In the genomic region with DNA sequence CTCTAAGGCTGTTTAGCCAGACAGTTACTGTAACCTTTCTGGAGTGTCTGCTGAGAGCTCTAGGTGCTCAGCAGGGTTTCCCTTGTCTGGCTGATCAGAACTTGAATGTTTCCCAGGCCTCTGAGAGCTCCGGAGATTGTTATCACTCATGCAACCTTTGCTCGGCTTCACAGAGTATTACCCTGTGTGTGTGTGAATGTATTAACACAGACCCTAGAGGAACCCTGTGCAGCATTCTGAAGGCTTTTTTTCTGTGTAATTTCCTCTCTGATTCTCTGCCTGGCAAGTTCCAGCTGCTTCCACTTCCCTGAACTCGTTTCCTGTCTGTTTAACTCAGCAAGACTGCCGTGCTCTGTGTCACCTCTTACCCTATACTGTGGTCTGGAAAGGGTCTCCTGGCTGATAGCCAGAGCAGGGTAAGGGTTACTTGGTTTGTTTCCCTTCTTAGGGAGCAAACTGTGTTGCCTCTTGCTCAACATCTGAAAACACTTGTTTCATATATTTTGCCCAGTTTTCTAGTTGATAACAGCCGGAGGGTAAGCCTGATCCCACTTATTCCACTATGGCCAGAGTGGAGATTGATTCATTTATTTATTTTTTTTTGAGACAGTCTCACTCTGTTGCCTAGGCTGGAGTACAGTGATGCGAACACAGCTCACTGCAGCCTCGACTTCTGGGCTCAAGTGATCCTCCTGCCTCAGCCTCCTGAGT, we compare ENCODE assay signal across 8 cellular contexts. TPM values are rescaled to one million over a fixed set of nuclear protein-coding genes. Genes with fewer than 3 reads are reported as not detected.
A peak's percentile ranks its signal among the peaks of the same experiment; 100 is the strongest.
DNase-seq lines count a peak whose midpoint lies in the region; ATAC-seq and TF ChIP-seq lines count a peak whose summit lies in the region.

No MANE protein-coding gene starts in this region.

- H3K4me1 Mint-ChIP-seq in endothelial cell (ENCODE audit: unreplicated experiment), result peaks cover 29% of the 10 kb centered on the region
- H3K4me1 Mint-ChIP-seq in progenitor cell of endocrine pancreas (ENCODE audit: low read depth), result peaks cover 12% of the 10 kb centered on the region

- H3K27ac Mint-ChIP-seq in endothelial cell (ENCODE audit: unreplicated experiment), result peak overlapping the region; percentile 99
- H3K27ac Mint-ChIP-seq in progenitor cell of endocrine pancreas, result peak overlapping the region; percentile 6

- no peak overlapping the region for H3K4me3 Mint-ChIP-seq in endothelial cell (ENCODE audit: unreplicated experiment)
- no peak overlapping the region for H3K4me3 Mint-ChIP-seq in progenitor cell of endocrine pancreas (ENCODE audit: low read depth)

- no peaks in the 10 kb centered on the region for H3K9me3 Mint-ChIP-seq in endothelial cell (ENCODE audit: unreplicated experiment)
- no peaks in the 10 kb centered on the region for H3K9me3 Mint-ChIP-seq in progenitor cell of endocrine pancreas (ENCODE audit: low read depth)

- ATAC-seq in GM19035 (IDR thresholded peaks at IDR 0.05; ENCODE audit: unreplicated experiment), result no peak

- H3K4me3 ChIP-seq in SJCRH30, result no peak overlapping the region

- no peaks in the 10 kb centered on the region; the same call in 1 of the 2 replicates for H3K4me1 ChIP-seq in SJCRH30

- H3K9me3 ChIP-seq in SJCRH30 (replicated peaks), result no peaks in the 10 kb centered on the region

- H3K36me3 ChIP-seq in SJCRH30, result 0 out of 2 replicates have a peak, but pooled peaks cover 3% of the 10 kb centered on the region

- H3K27me3 Mint-ChIP-seq in endothelial cell (ENCODE audit: unreplicated experiment), result peaks cover 2% of the 10 kb centered on the region
- H3K27me3 Mint-ChIP-seq in progenitor cell of endocrine pancreas, result no peaks in the 10 kb centered on the region

- no peak overlapping the region for H3K27ac ChIP-seq in SJCRH30

- TF ChIP-seq CTCF in endothelial cell (IDR thresholded peaks at IDR 0.05; ENCODE audit: unreplicated experiment) (no peak), progenitor cell of endocrine pancreas (IDR thresholded peaks at IDR 0.05; ENCODE audit: unreplicated experiment) (no peak)

- DNase-seq in EL, result peak; percentile 36
- DNase-seq in NOMO-1 (lab: John Stamatoyannopoulos, UW; ENCODE audit: unreplicated experiment in 2 of 2), result peak; percentile 70 to 88
- DNase-seq in endothelial cell (ENCODE audit: low spot score), result peak; percentile 54
- DNase-seq in progenitor cell of endocrine pancreas (ENCODE audit: low spot score, unreplicated experiment), result no peak
- no peak for DNase-seq in SJCRH30
- no peak for DNase-seq in AG20443 (ENCODE audit: low spot score)
- no peak for DNase-seq in stimulated activated CD4-positive, alpha-beta T cell treated with anti-CD3 and anti-CD28 coated beads, Interleukin-12 subunit alpha, Interleukin-12 subunit beta, amount 100 ng/mL, for 4 hours

- H3K36me3 Mint-ChIP-seq in endothelial cell (ENCODE audit: low read depth, unreplicated experiment), result peaks cover 11% of the 10 kb centered on the region
- H3K36me3 Mint-ChIP-seq in progenitor cell of endocrine pancreas (ENCODE audit: insufficient read depth), result peaks cover 16% of the 10 kb centered on the region

- no peaks in the 10 kb centered on the region for H3K27me3 ChIP-seq in SJCRH30

RNA-seq across cellular contexts. Expression of a gene that starts 21.7 kb away (rescaled TPM):
- total RNA-seq in endothelial cell (ENCODE audit: unreplicated experiment) (42.8 TPM), progenitor cell of endocrine pancreas (60.0 and 70.5 TPM in 2 replicates)
- 34.7 and 39.5 TPM in 2 replicates for total RNA-seq in SJCRH30 (2014; rRNA removed; shearing (Covaris generic))

RNA-seq across cellular contexts. Expression of a gene that starts 21.8 kb away (rescaled TPM):
- total RNA-seq in endothelial cell (ENCODE audit: unreplicated experiment) (20.0 TPM), progenitor cell of endocrine pancreas (23.9 and 25.9 TPM in 2 replicates)
- 7.9 and 11.5 TPM in 2 replicates for total RNA-seq in SJCRH30 (2014; rRNA removed; shearing (Covaris generic))

Comparison
In these comparisons a context has a peak if more than half of its experiments do, and no peak if none do; other contexts are left out.
1. DNase-seq: peak in EL (single experiment), NOMO-1 (2 of 2) and endothelial cell (single experiment); none in progenitor cell of endocrine pancreas (single experiment), SJCRH30 (0 of 2), AG20443 (single experiment) and stimulated activated CD4-positive, alpha-beta T cell treated with anti-CD3 and anti-CD28 coated beads, Interleukin-12 subunit alpha, Interleukin-12 subunit beta, amount 100 ng/mL, for 4 hours (single experiment).